ENCODE assay signal across 10 cellular contexts in genomic region chr9:89422151-89422918, GRCh38.
DNase-seq lines count a peak whose midpoint lies in the region; ATAC-seq and TF ChIP-seq lines count a peak whose summit lies in the region.
"Had no signal": no experiment of that assay in that cellular context is flagged by ENCODE, and none has a peak within 500 bp of the region (broad histone marks: within the 10 kb centered on the region; RNA-seq: fewer than 3 reads in every experiment).

No MANE protein-coding gene starts in this region.

- 79 to 83% methylated on average over 15 of the region's 15 CpGs for WGBS in sigmoid colon, 2 donors

- H3K4me3 ChIP-seq in SJCRH30 (no peak overlapping the region), sigmoid colon (no peak overlapping the region)
- H3K4me3 ChIP-seq: stomach had no signal

- H3K27ac Mint-ChIP-seq in dendritic cell treated with granulocyte-macrophage colony-stimulating factor and Interleukin-4, amounts not matched to agents 40 ng/mL and 50 ng/mL, for 4 days = peak overlapping the region; percentile 95

- TF ChIP-seq EP300 in sigmoid colon (IDR thresholded peaks at IDR 0.05) = no peak

- DNase-seq in activated CD4-positive, CD25-positive, alpha-beta regulatory T cell (lab: John Stamatoyannopoulos, UW) = peak in 3 of 4 experiments; percentile 33 to 67 (median 40)
- DNase-seq in stimulated activated CD8-positive, alpha-beta memory T cell treated with anti-CD3 and anti-CD28 coated beads, Interleukin-15, amount 100 ng/mL, for 48 hours (ENCODE audit: low read depth in 2 of 2) = peak; percentile 69 to 74
- DNase-seq in NCI-H1694 (lab: John Stamatoyannopoulos, UW) (no peak), SJCRH30 (no peak), sigmoid colon (no peak)
- DNase-seq: kidney glomerular epithelial cell, stomach had no signal

- H3K4me1 ChIP-seq in SJCRH30 (no peaks in the 10 kb centered on the region), sigmoid colon (no peaks in the 10 kb centered on the region)

- H3K27me3 ChIP-seq in SJCRH30 (peaks cover 19% of the 10 kb centered on the region; the same call in 1 of the 2 replicates), sigmoid colon (no peaks in the 10 kb centered on the region)
- H3K27me3 ChIP-seq: stomach had no signal

- peak overlapping the region; percentile 51 for H3K4me3 Mint-ChIP-seq in dendritic cell treated with granulocyte-macrophage colony-stimulating factor and Interleukin-4, amounts not matched to agents 40 ng/mL and 50 ng/mL, for 4 days

- H3K9me3 ChIP-seq in SJCRH30 (replicated peaks) (no peaks in the 10 kb centered on the region), sigmoid colon (no peaks in the 10 kb centered on the region)
- H3K9me3 ChIP-seq: stomach had no signal

- no peaks in the 10 kb centered on the region for H3K9me3 Mint-ChIP-seq in dendritic cell treated with granulocyte-macrophage colony-stimulating factor and Interleukin-4, amounts not matched to agents 40 ng/mL and 50 ng/mL, for 4 days

- peak; percentile 33 for ATAC-seq in HG02588 (IDR thresholded peaks at IDR 0.05; ENCODE audit: unreplicated experiment)
- no peak for ATAC-seq in HG02981 (IDR thresholded peaks at IDR 0.05; ENCODE audit: unreplicated experiment)

- TF ChIP-seq POLR2A in sigmoid colon (IDR thresholded peaks at IDR 0.05) = no peak

- H3K36me3 Mint-ChIP-seq in dendritic cell treated with granulocyte-macrophage colony-stimulating factor and Interleukin-4, amounts not matched to agents 40 ng/mL and 50 ng/mL, for 4 days (ENCODE audit: low read depth) = peaks cover 5% of the 10 kb centered on the region

- no peaks in the 10 kb centered on the region for H3K36me3 ChIP-seq in SJCRH30
- H3K36me3 ChIP-seq in sigmoid colon = no peaks in the 10 kb centered on the region
- H3K36me3 ChIP-seq: stomach had no signal

- no peak overlapping the region for H3K27ac ChIP-seq in SJCRH30
- H3K27ac ChIP-seq in sigmoid colon = no peak overlapping the region

- intact Hi-C loops in dendritic cell treated with granulocyte-macrophage colony-stimulating factor and Interleukin-4, amounts not matched to agents 40 ng/mL and 50 ng/mL, for 4 days (cut with micrococcal nuclease) = loop anchor here (1.0 kb wide), 1 partner anchor 18 kb away; no protein-coding TSS in a partner anchor
- intact Hi-C loops in sigmoid colon (cut with DNase I) = no loop called here

- no peaks in the 10 kb centered on the region for H3K27me3 Mint-ChIP-seq in dendritic cell treated with granulocyte-macrophage colony-stimulating factor and Interleukin-4, amounts not matched to agents 40 ng/mL and 50 ng/mL, for 4 days

- TF ChIP-seq CTCF in sigmoid colon (IDR thresholded peaks at IDR 0.05) = no peak

- peaks cover 94% of the 10 kb centered on the region for H3K4me1 Mint-ChIP-seq in dendritic cell treated with granulocyte-macrophage colony-stimulating factor and Interleukin-4, amounts not matched to agents 40 ng/mL and 50 ng/mL, for 4 days (ENCODE audit: low read depth)

Comparison
In these comparisons a context has a peak if more than half of its experiments do, and no peak if none do; other contexts are left out.
1. DNase-seq: peak in activated CD4-positive, CD25-positive, alpha-beta regulatory T cell (3 of 4) and stimulated activated CD8-positive, alpha-beta memory T cell treated with anti-CD3 and anti-CD28 coated beads, Interleukin-15, amount 100 ng/mL, for 48 hours (2 of 2); none in NCI-H1694 (single experiment), SJCRH30 (0 of 2) and sigmoid colon (single experiment).